Comparison of ENCODE assay signal across 18 cellular contexts in genomic region chr10:102400598-102401321, GRCh38. TPM values are rescaled to one million over a fixed set of nuclear protein-coding genes. Genes with fewer than 3 reads are reported as not detected.
DNase-seq lines count a peak whose midpoint lies in the region; ATAC-seq and TF ChIP-seq lines count a peak whose summit lies in the region.
"Had no signal": no experiment of that assay in that cellular context is flagged by ENCODE, and none has a peak within 500 bp of the region (broad histone marks: within the 10 kb centered on the region; RNA-seq: fewer than 3 reads in every experiment).

No MANE protein-coding gene starts in this region.

- 80% methylated on average over 14 of the region's 22 CpGs for WGBS in esophagus muscularis mucosa

- in situ Hi-C loops in Panc1 (cut with HindIII; ENCODE audit: low pct_unique_long_range_greater_than_20kb, low sequenced_read_pairs), result no loop called here

- H3K4me1 ChIP-seq in Panc1 (ENCODE audit: control insufficient read depth, insufficient read depth, low read length), result peaks cover 45% of the 10 kb centered on the region
- H3K4me1 ChIP-seq in esophagus muscularis mucosa, result peaks cover 25 to 99% (median 87%) of the 10 kb centered on the region in 4 donors
- H3K4me1 ChIP-seq in stomach smooth muscle (ENCODE audit: control insufficient read depth, insufficient read depth, low read length), result peaks cover 96% of the 10 kb centered on the region

- no peaks in the 10 kb centered on the region for H3K9me3 ChIP-seq in Panc1 (ENCODE audit: control insufficient read depth, insufficient read depth, low read depth, low read length)
- no peaks in the 10 kb centered on the region for H3K9me3 ChIP-seq in esophagus muscularis mucosa
- no peaks in the 10 kb centered on the region for H3K9me3 ChIP-seq in stomach smooth muscle (ENCODE audit: control insufficient read depth in 2 of 2, low read length in 2 of 2)
- H3K9me3 ChIP-seq: heart left ventricle had no signal

- peaks cover 3% of the 10 kb centered on the region; the same call in 1 of the 2 replicates for H3K36me3 ChIP-seq in Panc1 (ENCODE audit: control insufficient read depth, insufficient read depth, low read length)
- peaks cover 0 to 68% (median 50%) of the 10 kb centered on the region in 4 donors for H3K36me3 ChIP-seq in esophagus muscularis mucosa
- peaks cover 34 to 43% of the 10 kb centered on the region in 2 donors for H3K36me3 ChIP-seq in stomach smooth muscle (ENCODE audit: control insufficient read depth in 2 of 2, insufficient read depth in 2 of 2, low read length in 2 of 2)

- TF ChIP-seq POLR2A in esophagus muscularis mucosa (IDR thresholded peaks at IDR 0.05; ENCODE audit: low read depth), result no peak

- DNase-seq in Right ventricle myocardium inferior (ENCODE audit: missing footprints) (peak; percentile 40), left cardiac atrium (no peak), Panc1 (ENCODE audit: low read depth, low spot score) (no peak), esophagus muscularis mucosa (ENCODE audit: extremely low spot score) (no peak), COLO829 (ENCODE audit: low spot score) (no peak), DMS53 treated with DMSO at 0.1 percent for 48 hours (lab: John Stamatoyannopoulos, UW; ENCODE audit: unreplicated experiment) (no peak)
- DNase-seq: activated CD8-positive, alpha-beta memory T cell treated with anti-CD3 and anti-CD28 coated beads, Interleukin-2, amount 50 U/mL, for 48 hours; effector CD4-positive, alpha-beta T cell; MV-4-11; NCI-H2029; nephron progenitor cell; SIG-M5; stimulated activated naive CD4-positive, alpha-beta T cell treated with Interleukin-2 at 50 U/mL for 16 hours had no signal

- ATAC-seq in Right ventricle myocardium inferior, result no peak
- no peak for ATAC-seq in left cardiac atrium
- ATAC-seq in Panc1, result no peak
- no peak for ATAC-seq in GM19452 (IDR thresholded peaks at IDR 0.05; ENCODE audit: unreplicated experiment)
- ATAC-seq: heart left ventricle, WTC11 had no signal

- POLR2A ChIA-PET in Panc1 (lab: Charles Lee), result interaction anchor here (0.6 kb wide), 1 partner anchor 36 kb away, joined by 3 read pairs; no protein-coding TSS in a partner anchor

- no peak overlapping the region for H3K9ac ChIP-seq in stomach smooth muscle (ENCODE audit: low read length in 2 of 2)

- H3K27ac ChIP-seq in Panc1 (ENCODE audit: low read length) (peak overlapping the region; percentile 64), esophagus muscularis mucosa (replicated peaks in 1 of 4) (peak overlapping the region; percentile 74 to 99 (median 94)), stomach smooth muscle (ENCODE audit: low read length) (peak overlapping the region; percentile 100)

- H3K27me3 ChIP-seq in Panc1 (ENCODE audit: control insufficient read depth, insufficient read depth, low read length) (no peaks in the 10 kb centered on the region), esophagus muscularis mucosa (no peaks in the 10 kb centered on the region), stomach smooth muscle (ENCODE audit: control insufficient read depth in 1 of 2, insufficient read depth in 2 of 2, low read length in 2 of 2) (no peaks in the 10 kb centered on the region)
- H3K27me3 ChIP-seq: heart left ventricle had no signal

- no TSS peak for BruUV-seq in Panc1 (replicated peaks; lab: Mats Ljungman, UMichigan)

- H3K4me3 ChIP-seq in Panc1 (ENCODE audit: low read depth in 2 of 2, low read length in 2 of 2) (no peak overlapping the region), esophagus muscularis mucosa (no peak overlapping the region), stomach smooth muscle (ENCODE audit: low read length in 2 of 2) (no peak overlapping the region)

- intact Hi-C loops in Right ventricle myocardium inferior (cut with DNase I), result no loop called here
- intact Hi-C loops in left cardiac atrium (cut with DNase I), result loop anchor here in 1 of 2 donors (5.0 kb wide), 1 partner anchor 173 kb away; the partner anchor contains the start of gene ELOVL3
- intact Hi-C loops in Panc1 (cut with micrococcal nuclease; ENCODE audit: unreplicated experiment), result loop anchor here (5.0 kb wide), 1 partner anchor 173 kb away; the partner anchor contains the start of gene ELOVL3
- intact Hi-C loops in esophagus muscularis mucosa (cut with DNase I), result no loop called here

- TF ChIP-seq CTCF in Panc1 (IDR thresholded peaks at IDR 0.05) (no peak), esophagus muscularis mucosa (IDR thresholded peaks at IDR 0.05) (no peak)

- TF ChIP-seq EP300 in esophagus muscularis mucosa (IDR thresholded peaks at IDR 0.05), result no peak

- CTCF ChIA-PET in Panc1 (lab: Charles Lee), result no interaction called here

RNA-seq across cellular contexts. Expression of gene NFKB2, which starts 5.3 kb away (rescaled TPM):
- total RNA-seq in Right ventricle myocardium inferior, result 15.1 TPM
- 10 to 100 TPM; 16.1 to 24.9 TPM for total RNA-seq in left cardiac atrium
- 105 TPM for total RNA-seq in Panc1 (2021; ENCODE audit: unreplicated experiment)
- 119 TPM for polyA plus RNA-seq in Panc1 (2012; ENCODE audit: insufficient read length)
- total RNA-seq in esophagus muscularis mucosa, result 10 to 100 TPM; 18.7 to 47.0 (median 41.2) TPM

RNA-seq across cellular contexts. Expression of gene PSD, which starts 17.8 kb away (rescaled TPM):
- 0.49 TPM for total RNA-seq in Right ventricle myocardium inferior
- total RNA-seq in left cardiac atrium, result 1 to 10 TPM; 2.3 to 3.4 TPM
- total RNA-seq in Panc1 (2021; ENCODE audit: unreplicated experiment), result 2.4 TPM
- 8.3 TPM for polyA plus RNA-seq in Panc1 (2012; ENCODE audit: insufficient read length)
- 100 to 1,000 TPM in 2 of 4 donors, 10 to 100 TPM in 2; 88.0 to 268 (median 108) TPM for total RNA-seq in esophagus muscularis mucosa

RNA-seq across cellular contexts. Expression of gene FBXL15, which starts 19.9 kb away (rescaled TPM):
- 8.4 TPM for total RNA-seq in Right ventricle myocardium inferior
- total RNA-seq in left cardiac atrium, result 10 to 100 TPM; 13.1 to 14.0 TPM
- 7.9 TPM for total RNA-seq in Panc1 (2021; ENCODE audit: unreplicated experiment)
- 17.0 TPM for polyA plus RNA-seq in Panc1 (2012; ENCODE audit: insufficient read length)
- 10 to 100 TPM; 19.5 to 45.9 (median 29.0) TPM for total RNA-seq in esophagus muscularis mucosa

RNA-seq across cellular contexts. Expression of gene CUEDC2, which starts 31.6 kb away (rescaled TPM):
- total RNA-seq in Right ventricle myocardium inferior (84.5 TPM), left cardiac atrium (10 to 100 TPM; 61.8 to 66.3 TPM), Panc1 (2021; ENCODE audit: unreplicated experiment) (79.3 TPM), esophagus muscularis mucosa (10 to 100 TPM; 61.0 to 92.7 (median 71.2) TPM)
- polyA plus RNA-seq in Panc1 (2012; ENCODE audit: insufficient read length), result 128 TPM

RNA-seq across cellular contexts. Expression of gene C10orf95, which starts 50.6 kb away (rescaled TPM):
- not detected for total RNA-seq in Right ventricle myocardium inferior
- not detected for total RNA-seq in left cardiac atrium
- 0.21 TPM for total RNA-seq in Panc1 (2021; ENCODE audit: unreplicated experiment)
- 1.2 TPM for polyA plus RNA-seq in Panc1 (2012; ENCODE audit: insufficient read length)
- total RNA-seq in esophagus muscularis mucosa, result 1 to 10 TPM in 1 of 4 donors, not detected in 3; 1.0 TPM
- total RNA-seq: lung microvascular endothelial cell had no signal
- polyA plus RNA-seq: heart left ventricle had no signal

Comparison
In these comparisons a context has a peak if more than half of its experiments do, and no peak if none do; other contexts are left out.
1. RNA of gene PSD, which starts 17.8 kb away (total RNA-seq): 88.0 to 268 TPM in esophagus muscularis mucosa; 2.3 to 3.4 TPM in left cardiac atrium, 2.4 TPM in Panc1 (single experiment) and 0.49 TPM in Right ventricle myocardium inferior (single experiment); every median in the first group is over 10 times any median in the second.
2. Peak in every context shown above with its lines, with median percentiles within 50 percentile points of each other: H3K27ac ChIP-seq.